In the genomic region with DNA sequence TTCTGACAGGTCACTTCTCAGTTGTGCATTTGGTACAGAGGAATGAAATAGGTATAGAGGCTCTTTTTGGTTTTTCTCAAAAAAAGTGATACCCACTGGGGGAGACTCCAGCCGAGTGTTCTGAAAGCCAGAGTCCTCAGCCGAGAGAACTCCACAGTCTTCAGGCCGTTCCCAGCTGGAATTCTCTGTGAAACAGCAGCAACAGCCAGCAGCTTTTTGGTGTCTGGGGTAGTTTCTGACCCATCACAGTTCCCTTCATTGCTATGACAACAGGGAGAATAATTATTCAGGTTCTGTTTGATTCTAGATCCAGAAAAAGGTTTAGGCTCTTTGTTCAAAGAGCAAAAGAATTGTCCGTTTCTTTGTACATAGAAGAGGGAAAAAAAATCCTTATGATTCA, we compare ENCODE assay signal across 10 cellular contexts.
DNase-seq lines count a peak whose midpoint lies in the region; ATAC-seq and TF ChIP-seq lines count a peak whose summit lies in the region.
"Had no signal": no experiment of that assay in that cellular context is flagged by ENCODE, and none has a peak within 500 bp of the region (broad histone marks: within the 10 kb centered on the region; RNA-seq: fewer than 3 reads in every experiment).

No MANE protein-coding gene starts in this region.

- no peaks in the 10 kb centered on the region for H3K36me3 Mint-ChIP-seq in activated naive CD4-positive, alpha-beta T cell treated with anti-CD3 and anti-CD28 coated beads, Interleukin-2, amount 10 ng/mL, durations not matched to agents 7 days and 5 days

- no peak overlapping the region for H2AFZ ChIP-seq in ACC112 (ENCODE audit: low read length, unreplicated experiment)

- H3K4me1 ChIP-seq in ACC112 (ENCODE audit: control insufficient read depth, insufficient read depth, low read length, unreplicated experiment) (peaks cover 32% of the 10 kb centered on the region), SJCRH30 (peaks cover 40% of the 10 kb centered on the region), esophagus squamous epithelium (peaks cover 14 to 36% (median 22%) of the 10 kb centered on the region in 3 donors), muscle layer of colon (ENCODE audit: insufficient read depth, low read length) (peaks cover 22% of the 10 kb centered on the region)
- H3K4me1 ChIP-seq: colonic mucosa had no signal

- CTCF ChIA-PET in activated naive CD4-positive, alpha-beta T cell treated with anti-CD3 and anti-CD28 coated beads, Interleukin-2, amount 10 ng/mL, durations not matched to agents 7 days and 5 days (lab: Charles Lee): no interaction called here

- H3K4me3 ChIP-seq in ACC112 (ENCODE audit: low read depth, low read length) (peak overlapping the region; percentile 75), SJCRH30 (no peak overlapping the region), esophagus squamous epithelium (peak overlapping the region in 2 of 4 donors; percentile 23 to 54), muscle layer of colon (ENCODE audit: low read depth in 1 of 2, low read length in 2 of 2) (peak overlapping the region in 1 of 2 donors; percentile 16)
- H3K4me3 ChIP-seq: colonic mucosa had no signal

- ATAC-seq in HG03439 (IDR thresholded peaks at IDR 0.05; ENCODE audit: unreplicated experiment): no peak

- no peaks in the 10 kb centered on the region for H3K79me2 ChIP-seq in ACC112 (ENCODE audit: control insufficient read depth, insufficient read depth, low read length, unreplicated experiment)

- 32 to 34% methylated on average over 4 of the region's 4 CpGs for WGBS in esophagus squamous epithelium, 2 donors

- no peak for DNase-seq in SJCRH30
- DNase-seq in esophagus squamous epithelium (lab: John Stamatoyannopoulos, UW): no peak
- DNase-seq in activated naive CD4-positive, alpha-beta T cell treated with anti-CD3 and anti-CD28 coated beads, Interleukin-2, amount 10 ng/mL, durations not matched to agents 7 days and 5 days: no peak
- DNase-seq in cerebellar nuclear complex (lab: John Stamatoyannopoulos, UW): no peak
- no peak for DNase-seq in MV-4-11 (lab: John Stamatoyannopoulos, UW)
- DNase-seq: colonic mucosa had no signal

- no peak for TF ChIP-seq CTCF in esophagus squamous epithelium (IDR thresholded peaks at IDR 0.05)

- H3K27me3 Mint-ChIP-seq in activated naive CD4-positive, alpha-beta T cell treated with anti-CD3 and anti-CD28 coated beads, Interleukin-2, amount 10 ng/mL, durations not matched to agents 7 days and 5 days: peaks cover 68% of the 10 kb centered on the region

- H3K27me3 ChIP-seq in ACC112 (ENCODE audit: insufficient read depth, low read length) (no peaks in the 10 kb centered on the region), SJCRH30 (no peaks in the 10 kb centered on the region), esophagus squamous epithelium (no peaks in the 10 kb centered on the region), muscle layer of colon (ENCODE audit: control insufficient read depth in 1 of 2, insufficient read depth in 2 of 2, low read length in 2 of 2) (no peaks in the 10 kb centered on the region)
- H3K27me3 ChIP-seq: colonic mucosa had no signal

- peak overlapping the region; percentile 42 for H3K27ac ChIP-seq in ACC112 (ENCODE audit: low read depth, low read length)
- H3K27ac ChIP-seq in SJCRH30: peak overlapping the region; percentile 8
- H3K27ac ChIP-seq in esophagus squamous epithelium: peak overlapping the region; percentile 18 to 76 (median 34)
- H3K27ac ChIP-seq in muscle layer of colon (ENCODE audit: low read depth, low read length): no peak overlapping the region
- H3K27ac ChIP-seq: colonic mucosa had no signal

- no peaks in the 10 kb centered on the region for H3K9me3 Mint-ChIP-seq in activated naive CD4-positive, alpha-beta T cell treated with anti-CD3 and anti-CD28 coated beads, Interleukin-2, amount 10 ng/mL, durations not matched to agents 7 days and 5 days
- H3K9me3 Mint-ChIP-seq: T-helper 1 cell treated with Interleukin-12 subunit alpha and Interleukin-12 subunit beta and Interleukin-4 antibody, amounts not matched to agents 30 μg/mL and 1 μg/mL, for 36 hours had no signal

- H3K9ac ChIP-seq in muscle layer of colon (ENCODE audit: low read length): peak overlapping the region; percentile 2

- no peak overlapping the region for H3K27ac Mint-ChIP-seq in activated naive CD4-positive, alpha-beta T cell treated with anti-CD3 and anti-CD28 coated beads, Interleukin-2, amount 10 ng/mL, durations not matched to agents 7 days and 5 days
- H3K27ac Mint-ChIP-seq: T-helper 1 cell treated with Interleukin-12 subunit alpha and Interleukin-12 subunit beta and Interleukin-4 antibody, amounts not matched to agents 30 μg/mL and 1 μg/mL, for 36 hours had no signal

- no peaks in the 10 kb centered on the region for H3K4me1 Mint-ChIP-seq in activated naive CD4-positive, alpha-beta T cell treated with anti-CD3 and anti-CD28 coated beads, Interleukin-2, amount 10 ng/mL, durations not matched to agents 7 days and 5 days

- H3K4me3 Mint-ChIP-seq in activated naive CD4-positive, alpha-beta T cell treated with anti-CD3 and anti-CD28 coated beads, Interleukin-2, amount 10 ng/mL, durations not matched to agents 7 days and 5 days: no peak overlapping the region
- H3K4me3 Mint-ChIP-seq: T-helper 1 cell treated with Interleukin-12 subunit alpha and Interleukin-12 subunit beta and Interleukin-4 antibody, amounts not matched to agents 30 μg/mL and 1 μg/mL, for 36 hours had no signal

- H3K36me3 ChIP-seq in ACC112 (ENCODE audit: insufficient read depth, low read length) (no peaks in the 10 kb centered on the region), SJCRH30 (no peaks in the 10 kb centered on the region), esophagus squamous epithelium (no peaks in the 10 kb centered on the region), muscle layer of colon (ENCODE audit: insufficient read depth, low read length) (no peaks in the 10 kb centered on the region)
- H3K36me3 ChIP-seq: colonic mucosa had no signal

- intact Hi-C loops in esophagus squamous epithelium (cut with DNase I): no loop called here

- no peak for TF ChIP-seq POLR2A in esophagus squamous epithelium (IDR thresholded peaks at IDR 0.05)

- H3K9me3 ChIP-seq in SJCRH30 (replicated peaks) (no peaks in the 10 kb centered on the region), esophagus squamous epithelium (no peaks in the 10 kb centered on the region), muscle layer of colon (ENCODE audit: low read length) (no peaks in the 10 kb centered on the region)
- H3K9me3 ChIP-seq: colonic mucosa had no signal
